In the genomic region with DNA sequence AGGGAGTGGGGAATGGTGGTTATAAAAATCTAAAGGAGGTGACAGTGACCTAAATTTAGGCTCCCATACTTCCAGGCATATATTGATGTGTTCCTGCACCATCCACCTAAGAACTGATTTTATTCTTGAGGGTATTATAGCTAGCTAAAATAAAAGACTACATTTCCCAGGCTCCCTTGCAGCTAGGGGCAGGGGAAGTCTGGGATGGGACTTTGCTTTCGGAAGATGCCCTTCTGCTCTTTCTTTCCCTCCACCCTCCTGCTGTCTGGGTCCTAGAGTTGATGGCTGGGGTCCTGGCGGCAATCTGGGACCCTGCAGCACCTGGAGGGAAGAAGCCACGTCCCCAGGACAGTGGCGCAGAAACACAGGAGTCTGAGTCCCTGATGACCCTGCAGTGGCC, we compare ENCODE assay signal across 12 cellular contexts.
"Had no signal": no experiment of that assay in that cellular context is flagged by ENCODE, and none has a peak within 500 bp of the region (broad histone marks: within the 10 kb centered on the region; RNA-seq: fewer than 3 reads in every experiment).

No MANE protein-coding gene starts in this region.

- H3K9me3 ChIP-seq: gastroesophageal sphincter, lower lobe of right lung, tibial nerve had no signal

- FAIRE-seq: astrocyte, colon, small intestine had no signal

- H3K27me3 ChIP-seq: gastroesophageal sphincter, tibial nerve had no signal

- H3K4me3 ChIP-seq: cardiac muscle cell, gastroesophageal sphincter, lower lobe of right lung, tibial nerve had no signal

- H3K4me1 ChIP-seq: lower lobe of right lung, tibial nerve had no signal

- H3K36me3 ChIP-seq: cardiac muscle cell, gastroesophageal sphincter, lower lobe of right lung, tibial nerve had no signal

- H3K27ac ChIP-seq: cardiac muscle cell, gastroesophageal sphincter, lower lobe of right lung, tibial nerve had no signal

- DNase-seq: activated CD4-positive, alpha-beta T cell treated with anti-CD3 and anti-CD28 coated beads for 48 hours; activated naive CD4-positive, alpha-beta T cell treated with anti-CD3 and anti-CD28 coated beads for 36 hours; lower lobe of right lung; naive thymus-derived CD4-positive, alpha-beta T cell; small intestine; T-helper 1 cell had no signal

- ATAC-seq: activated T-helper 17 cell treated with anti-CD3 and anti-CD28 coated beads, Interleukin-2, amount 50 U/mL, for 72 hours; gastroesophageal sphincter; lower lobe of right lung; naive thymus-derived CD4-positive, alpha-beta T cell had no signal
